In genomic region chr4:153344131-153345010, GRCh38 we compare ENCODE assay signal across 8 cellular contexts. TPM values are rescaled to one million over a fixed set of nuclear protein-coding genes. Genes with fewer than 3 reads are reported as not detected.
DNase-seq lines count a peak whose midpoint lies in the region; ATAC-seq, FAIRE-seq and TF ChIP-seq lines count a peak whose summit lies in the region.

Gene MND1 (plus strand): TSS chr4:153344688. CDS start chr4:153344738, 50 bp downstream.

- in situ Hi-C loops in HepG2 (cut with HindIII; ENCODE audit: extremely low pct_ligation_motif_present, low pct_unique_long_range_greater_than_20kb) = loop anchor here (5.0 kb wide), 1 partner anchor 233 kb away; no protein-coding TSS in a partner anchor

- peaks cover 0 to 34% (median 20%) of the 10 kb centered on the region in 4 donors for H3K4me1 Mint-ChIP-seq in CD4-positive, CD25-positive, alpha-beta regulatory T cell
- peaks cover 14% of the 10 kb centered on the region for H3K4me1 Mint-ChIP-seq in dendritic cell treated with granulocyte-macrophage colony-stimulating factor and Interleukin-4, amounts not matched to agents 40 ng/mL and 50 ng/mL, for 4 days (ENCODE audit: low read depth)

- H3K4me1 ChIP-seq in CD4-positive, CD25-positive, alpha-beta regulatory T cell (ENCODE audit: control insufficient read depth, insufficient read depth, low read length, poor library complexity, severe bottlenecking) = peaks cover 14% of the 10 kb centered on the region
- H3K4me1 ChIP-seq in HepG2 (ENCODE audit: insufficient read depth, low read length) = peaks cover 44% of the 10 kb centered on the region

- no peaks in the 10 kb centered on the region for H4K20me1 ChIP-seq in HepG2 (ENCODE audit: insufficient read depth, low read length)

- POLR2A ChIA-PET in HepG2 (lab: Yijun Ruan, JAX) = no interaction called here

- H3K79me2 ChIP-seq in HepG2 (ENCODE audit: insufficient read depth, low read length) = peaks cover 36% of the 10 kb centered on the region

- H3K9ac ChIP-seq in HepG2 (ENCODE audit: insufficient read depth, low read depth, low read length) = peak within 1 kb of the TSS; percentile 76

- WGBS in HepG2 (ENCODE audit: low lambda C conversion rate) = 4% methylated on average over 22 of the region's 86 CpGs

- H3K27ac Mint-ChIP-seq in CD4-positive, CD25-positive, alpha-beta regulatory T cell = peak within 1 kb of the TSS; percentile 60 to 80 (median 74)
- no peak within 1 kb of the TSS for H3K27ac Mint-ChIP-seq in dendritic cell treated with granulocyte-macrophage colony-stimulating factor and Interleukin-4, amounts not matched to agents 40 ng/mL and 50 ng/mL, for 4 days

- peak; percentile 86 for TF ChIP-seq CTCF in HepG2 (CRISPR knock-in tag; IDR thresholded peaks at IDR 0.05)

- ATAC-seq in CD4-positive, CD25-positive, alpha-beta regulatory T cell (ENCODE audit: low read depth in 2 of 2) = peak; percentile 91 to 93
- ATAC-seq in GM19351 (IDR thresholded peaks at IDR 0.05; ENCODE audit: unreplicated experiment) (peak; percentile 76), HG03520 (IDR thresholded peaks at IDR 0.05; ENCODE audit: unreplicated experiment) (peak; percentile 71), HepG2 (peak; percentile 90)

- TF ChIP-seq EP300 in HepG2 (IDR thresholded peaks at IDR 0.05; ENCODE audit: low read depth in 2 of 2, low read length in 2 of 2) = peak in 1 of 2 experiments; percentile 20; a peak in 1 of 4 replicates
- TF ChIP-seq EP300 in HepG2 (CRISPR knock-in tag; IDR thresholded peaks at IDR 0.05; ENCODE audit: borderline replicate concordance) = peak; percentile 20; the same call in 1 of the 2 replicates

- H3K27ac ChIP-seq in CD4-positive, CD25-positive, alpha-beta regulatory T cell (ENCODE audit: insufficient read depth, low read length, poor library complexity, severe bottlenecking) = peak within 1 kb of the TSS; percentile 60
- H3K27ac ChIP-seq in HepG2 (ENCODE audit: extremely low read length, insufficient read depth, low read length) = peak within 1 kb of the TSS; percentile 72

- TF ChIP-seq RAD21 in HepG2 (CRISPR knock-in tag; IDR thresholded peaks at IDR 0.05) = peak; percentile 88

- peak; percentile 69 to 74 for TF ChIP-seq POLR2A in HepG2 (IDR thresholded peaks at IDR 0.05; ENCODE audit: insufficient read depth in 1 of 2, low read depth in 2 of 2, low read length in 2 of 2)

- H3K9me3 ChIP-seq in CD4-positive, CD25-positive, alpha-beta regulatory T cell (ENCODE audit: control insufficient read depth in 2 of 2, low read length in 2 of 2) = no peaks in the 10 kb centered on the region
- H3K9me3 ChIP-seq in HepG2 (ENCODE audit: low read length) = no peaks in the 10 kb centered on the region

- no peaks in the 10 kb centered on the region for H3K36me3 ChIP-seq in CD4-positive, CD25-positive, alpha-beta regulatory T cell (ENCODE audit: control insufficient read depth, insufficient read depth, low read length)
- H3K36me3 ChIP-seq in HepG2 (replicated peaks in 1 of 2; ENCODE audit: control insufficient read depth in 1 of 2, insufficient read depth in 2 of 2, low read length in 2 of 2) = no peaks in the 10 kb centered on the region

- no peaks in the 10 kb centered on the region for H3K9me3 Mint-ChIP-seq in CD4-positive, CD25-positive, alpha-beta regulatory T cell
- H3K9me3 Mint-ChIP-seq in dendritic cell treated with granulocyte-macrophage colony-stimulating factor and Interleukin-4, amounts not matched to agents 40 ng/mL and 50 ng/mL, for 4 days = no peaks in the 10 kb centered on the region

- H3K27me3 ChIP-seq in CD4-positive, CD25-positive, alpha-beta regulatory T cell (ENCODE audit: control insufficient read depth, insufficient read depth, low read length) = no peaks in the 10 kb centered on the region
- H3K27me3 ChIP-seq in HepG2 (ENCODE audit: control insufficient read depth in 1 of 2, insufficient read depth in 2 of 2, low read length in 2 of 2) = no peaks in the 10 kb centered on the region; a peak in 1 of 5 replicates

- H3K4me2 ChIP-seq in HepG2 (ENCODE audit: low read depth, low read length) = peak within 1 kb of the TSS; percentile 82

- peak; percentile 86 to 91 (median 89) for DNase-seq in CD4-positive, CD25-positive, alpha-beta regulatory T cell
- peak; percentile 89 for DNase-seq in NCI-H69 (lab: John Stamatoyannopoulos, UW)
- peak; percentile 89 for DNase-seq in activated CD4-positive, alpha-beta T cell treated with anti-CD3 and anti-CD28 coated beads, Interleukin-2, amount 50 U/mL, for 1 hour
- DNase-seq in HepG2 (ENCODE audit: low spot score) = peak; percentile 64
- peak; percentile 94 for DNase-seq in stimulated activated CD4-positive, alpha-beta T cell treated with anti-CD3 and anti-CD28 coated beads, Interleukin-4, amount 100 ng/mL, for 1 hour

- peaks cover 9% of the 10 kb centered on the region for H3K27me3 Mint-ChIP-seq in CD4-positive, CD25-positive, alpha-beta regulatory T cell
- peaks cover 38% of the 10 kb centered on the region for H3K27me3 Mint-ChIP-seq in dendritic cell treated with granulocyte-macrophage colony-stimulating factor and Interleukin-4, amounts not matched to agents 40 ng/mL and 50 ng/mL, for 4 days

- FAIRE-seq in HepG2 (lab: Jason Lieb, UNC) = no peak

- H3K4me3 ChIP-seq in CD4-positive, CD25-positive, alpha-beta regulatory T cell (ENCODE audit: low read depth, low read length) = peak within 1 kb of the TSS; percentile 95
- peak within 1 kb of the TSS; percentile 79 to 83 (median 81) for H3K4me3 ChIP-seq in HepG2 (replicated peaks in 1 of 3; ENCODE audit: insufficient read depth in 1 of 3, low read depth in 2 of 3, low read length in 3 of 3)

- H3K36me3 Mint-ChIP-seq in CD4-positive, CD25-positive, alpha-beta regulatory T cell = no peaks in the 10 kb centered on the region
- H3K36me3 Mint-ChIP-seq in dendritic cell treated with granulocyte-macrophage colony-stimulating factor and Interleukin-4, amounts not matched to agents 40 ng/mL and 50 ng/mL, for 4 days (ENCODE audit: low read depth) = no peaks in the 10 kb centered on the region

- intact Hi-C loops in dendritic cell treated with granulocyte-macrophage colony-stimulating factor and Interleukin-4, amounts not matched to agents 40 ng/mL and 50 ng/mL, for 4 days (cut with micrococcal nuclease) = loop anchor here (2.0 to 10.0 kb wide), 4 partner anchors 88 to 406 kb away; no protein-coding TSS in a partner anchor
- intact Hi-C loops in HepG2 (cut with micrococcal nuclease; ENCODE audit: unreplicated experiment) = loop anchor here (1.0 to 2.0 kb wide), 5 partner anchors 89 to 406 kb away; partner anchors contain the start of gene TMEM131L

- CTCF ChIA-PET in HepG2 (lab: Yijun Ruan, JAX; ENCODE audit: low intra/inter-chr PET ratio, low total read pairs) = interaction anchor here (1.2 to 2.4 kb wide), 3 partner anchors 231 to 305 kb away, joined by 3 to 31 read pairs (median 7); no protein-coding TSS in a partner anchor

- H2AFZ ChIP-seq in HepG2 (ENCODE audit: low read length) = peak within 1 kb of the TSS; percentile 96

- H3K4me3 Mint-ChIP-seq in CD4-positive, CD25-positive, alpha-beta regulatory T cell = peak within 1 kb of the TSS; percentile 90 to 97 (median 90)
- peak within 1 kb of the TSS; percentile 79 for H3K4me3 Mint-ChIP-seq in dendritic cell treated with granulocyte-macrophage colony-stimulating factor and Interleukin-4, amounts not matched to agents 40 ng/mL and 50 ng/mL, for 4 days

- TSS peak; percentile 72 for BruUV-seq in HepG2 (replicated peaks; lab: Mats Ljungman, UMichigan)

TF ChIP-seq in HepG2, 621 proteins besides CTCF, POLR2A, EP300 and RAD21 (continues in another document):
- TF ChIP-seq GZF1 (CRISPR knock-in tag; IDR thresholded peaks at IDR 0.05) = no peak
- TF ChIP-seq ZNF317 (CRISPR knock-in tag; IDR thresholded peaks at IDR 0.05) = no peak
- peak; percentile 88; the same call in 1 of the 2 replicates for TF ChIP-seq ZNF558 (CRISPR knock-in tag; IDR thresholded peaks at IDR 0.05; ENCODE audit: borderline replicate concordance)

RNA-seq across cellular contexts. Expression of gene MND1, which starts in this region (rescaled TPM):
- total RNA-seq in CD4-positive, CD25-positive, alpha-beta regulatory T cell = 0.67 TPM
- polyA plus RNA-seq in CD4-positive, CD25-positive, alpha-beta regulatory T cell = 1 to 10 TPM in 1 of 4 donors, under 1 TPM in 2, not detected in 1; 0.38 to 1.1 (median 0.91) TPM
- total RNA-seq in HepG2 (2016; rRNA removed; fragmentation: Illumina TruSeq; extraction: Trizol) = 30.7 and 40.7 TPM in 2 replicates
- total RNA-seq in HepG2 (2016; cell fraction: cytosol; rRNA removed; fragmentation: Illumina TruSeq; extraction: Trizol; ENCODE audit: low read depth) = 23.9 and 26.6 TPM in 2 replicates
- 28.8 and 43.1 TPM in 2 replicates for total RNA-seq in HepG2 (2016; cell fraction: insoluble cytoplasmic fraction; rRNA removed; fragmentation: Illumina TruSeq; extraction: Trizol)
- total RNA-seq in HepG2 (2016; cell fraction: membrane; rRNA removed; fragmentation: Illumina TruSeq; extraction: Trizol) = 27.2 and 33.0 TPM in 2 replicates
- 13.2 and 15.2 TPM in 2 replicates for total RNA-seq in HepG2 (2016; cell fraction: nucleus; rRNA removed; fragmentation: Illumina TruSeq; extraction: Trizol)
- 2.3 and 4.8 TPM in 2 replicates for polyA plus RNA-seq in HepG2 (2011; rRNA removed)
- 1.7 TPM in 2 replicates for polyA plus RNA-seq in HepG2 (2011; cell fraction: cytosol; rRNA removed)
- polyA plus RNA-seq in HepG2 (2011; cell fraction: nucleus; rRNA removed) = 1.4 and 1.6 TPM in 2 replicates
- polyA plus RNA-seq in HepG2 (2012) = 8.8 and 14.8 TPM in 2 replicates
- polyA plus RNA-seq in HepG2 (2016; cell fraction: cytosol; fragmentation: Illumina TruSeq; extraction: Trizol; ENCODE audit: low read depth) = 20.8 and 21.2 TPM in 2 replicates
- polyA plus RNA-seq in HepG2 (2016; cell fraction: insoluble cytoplasmic fraction; fragmentation: Illumina TruSeq; extraction: Trizol; ENCODE audit: low read depth) = 45.9 and 54.7 TPM in 2 replicates
- 31.4 and 32.2 TPM in 2 replicates for polyA plus RNA-seq in HepG2 (2016; cell fraction: membrane; fragmentation: Illumina TruSeq; extraction: Trizol; ENCODE audit: low read depth)
- polyA plus RNA-seq in HepG2 (2016; cell fraction: nucleus; fragmentation: Illumina TruSeq; extraction: Trizol; ENCODE audit: insufficient read depth, low read depth) = 22.1 and 22.4 TPM in 2 replicates
- 0.16 and 0.28 TPM in 2 replicates for polyA minus RNA-seq in HepG2 (2011; rRNA and poly(A)+ RNA removed; ENCODE audit: low replicate concordance)
- 3.8 and 4.7 TPM in 2 replicates for polyA minus RNA-seq in HepG2 (2011; cell fraction: cytosol; rRNA and poly(A)+ RNA removed)
- polyA minus RNA-seq in HepG2 (2011; cell fraction: nucleus; rRNA and poly(A)+ RNA removed) = 2.1 and 3.6 TPM in 2 replicates

Comparison
In these comparisons a context has a peak if more than half of its experiments do, and no peak if none do; other contexts are left out.
1. Peak in every context shown above with its lines: DNase-seq, ATAC-seq, H3K4me3 ChIP-seq and H3K27ac ChIP-seq.